Comparison of ENCODE assay signal across 20 cellular contexts in genomic region chr3:134564991-134565390, GRCh38.
"Had no signal": no experiment of that assay in that cellular context is flagged by ENCODE, and none has a peak within 500 bp of the region (broad histone marks: within the 10 kb centered on the region; RNA-seq: fewer than 3 reads in every experiment).

No MANE protein-coding gene starts in this region.

- H3K27ac Mint-ChIP-seq: mesothelial cell of epicardium had no signal

- H3K4me1 Mint-ChIP-seq: mesothelial cell of epicardium, naive B cell had no signal

- DNase-seq: dorsolateral prefrontal cortex; effector CD4-positive, alpha-beta T cell; effector memory CD4-positive, alpha-beta T cell; foreskin fibroblast; foreskin melanocyte; gastrocnemius medialis; glutamatergic neuron; head of caudate nucleus; heart right ventricle; hippocampal formation; left cardiac atrium; left lung; left ventricle myocardium superior; lower lobe of right lung; mesenchymal stem cell; mucosa of descending colon; naive B cell had no signal

- H3K4me3 ChIP-seq: coronary artery, dorsolateral prefrontal cortex, esophagus muscularis mucosa, gastrocnemius medialis, heart right ventricle, left lung, lower lobe of right lung, mucosa of descending colon had no signal

- H3K9me3 ChIP-seq: esophagus muscularis mucosa, gastrocnemius medialis, lower lobe of right lung had no signal

- H3K27me3 Mint-ChIP-seq: naive B cell had no signal

- H3K4me1 ChIP-seq: esophagus muscularis mucosa, gastrocnemius medialis, heart right ventricle, left lung, lower lobe of right lung had no signal

- H3K27me3 ChIP-seq: dorsolateral prefrontal cortex, esophagus muscularis mucosa, gastrocnemius medialis, heart right ventricle, left lung had no signal

- H3K4me3 Mint-ChIP-seq: mesothelial cell of epicardium, naive B cell had no signal

- H3K27ac ChIP-seq: coronary artery, dorsolateral prefrontal cortex, esophagus muscularis mucosa, gastrocnemius medialis, heart right ventricle, left lung, lower lobe of right lung had no signal

- ATAC-seq: gastrocnemius medialis, heart right ventricle, left cardiac atrium, left lung, left ventricle myocardium superior, lower lobe of right lung, mucosa of descending colon had no signal
